Comparison of ENCODE assay signal across 9 cellular contexts in the genomic region with DNA sequence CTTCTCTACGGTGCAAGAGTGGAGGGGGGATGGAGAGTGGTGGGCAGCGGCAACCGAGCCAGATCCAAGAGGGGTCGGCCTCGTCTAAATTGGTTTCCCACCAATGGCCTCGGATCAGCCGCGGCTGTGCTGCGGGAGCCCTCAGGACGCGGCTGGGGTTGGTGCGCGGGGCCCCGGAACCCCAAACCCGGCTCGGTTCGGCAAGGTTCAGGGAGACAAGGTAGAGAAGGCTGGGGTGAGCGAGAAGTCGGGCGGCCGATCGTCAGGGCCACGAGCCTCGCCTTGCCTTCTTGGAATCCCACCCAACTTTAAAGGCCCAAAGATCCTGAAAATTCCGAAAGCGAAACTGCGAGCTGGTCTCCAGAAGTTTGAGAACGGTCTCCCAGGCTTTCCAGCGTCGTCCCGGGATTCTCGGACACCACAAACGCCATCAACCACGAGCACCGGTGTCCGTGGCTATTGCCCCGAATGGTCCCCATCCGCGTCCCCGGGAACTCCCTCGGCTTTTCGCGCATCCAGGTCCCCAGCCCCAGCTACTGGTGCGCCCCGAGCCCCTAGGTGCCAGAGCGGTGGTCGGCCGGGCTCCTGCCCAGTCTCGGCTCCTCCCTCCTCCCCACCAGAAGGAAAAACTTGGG. TPM values are rescaled to one million over a fixed set of nuclear protein-coding genes. Genes with fewer than 3 reads are reported as not detected.
A peak's percentile ranks its signal among the peaks of the same experiment; 100 is the strongest.
DNase-seq lines count a peak whose midpoint lies in the region; ATAC-seq and TF ChIP-seq lines count a peak whose summit lies in the region.
"Had no signal": no experiment of that assay in that cellular context is flagged by ENCODE, and none has a peak within 500 bp of the region (broad histone marks: within the 10 kb centered on the region; RNA-seq: fewer than 3 reads in every experiment).

No MANE protein-coding gene starts in this region.

- DNase-seq in HL-60 (ENCODE audit: low read depth in 1 of 2, low spot score in 1 of 2) (no peak), immature natural killer cell (peak in 1 of 3 donors; percentile 10), spleen (peak; percentile 78), SHP77 (lab: John Stamatoyannopoulos, UW) (no peak), NCI-H345 (lab: John Stamatoyannopoulos, UW) (no peak), 8988T (no peak)
- DNase-seq: NCI-H1417 treated with DMSO at 0.1 percent for 48 hours had no signal

- peaks cover 13 to 96% (median 47%) of the 10 kb centered on the region in 6 donors for H3K4me1 ChIP-seq in spleen

- no peak for ATAC-seq in GM19351 (IDR thresholded peaks at IDR 0.05; ENCODE audit: unreplicated experiment)

- no peak for TF ChIP-seq CTCF in HL-60 (IDR thresholded peaks at IDR 0.05; ENCODE audit: insufficient read depth, low read length)
- TF ChIP-seq CTCF in spleen (IDR thresholded peaks at IDR 0.05 in 8 of 11, conservative IDR thresholded peaks at IDR 0.05 in 3 of 11) = no peak

- H3K36me3 ChIP-seq in spleen = no peaks in the 10 kb centered on the region

- H3K4me3 ChIP-seq in HL-60 (replicated peaks; ENCODE audit: insufficient read depth, low read length) = peak overlapping the region; percentile 63; the same call in 1 of the 2 replicates
- H3K4me3 ChIP-seq in spleen = peak overlapping the region; percentile 62 to 94 (median 82)

- no peak for TF ChIP-seq POLR2A in spleen (IDR thresholded peaks at IDR 0.05)

- H3K27ac ChIP-seq in HL-60 (replicated peaks) (no peak overlapping the region), angular gyrus (ENCODE audit: low read depth, low read length) (peak overlapping the region; percentile 45), spleen (peak overlapping the region in 7 of 8 donors; percentile 4 to 87 (median 86))

- intact Hi-C loops in spleen (cut with DNase I; ENCODE audit: low total_unique reads) = loop anchor here (10.0 kb wide), 1 partner anchor 143 kb away; no protein-coding TSS in a partner anchor

- H3K27me3 ChIP-seq in HL-60 (ENCODE audit: insufficient read depth, poor library complexity, severe bottlenecking) = no peaks in the 10 kb centered on the region
- peaks cover 0 to 34% (median 13%) of the 10 kb centered on the region in 7 donors for H3K27me3 ChIP-seq in spleen (replicated peaks in 1 of 7)

- peaks cover 65 to 88% of the 10 kb centered on the region in 2 donors for H3K4me1 Mint-ChIP-seq in immature natural killer cell

- peaks cover 0 to 4% (median 0%) of the 10 kb centered on the region in 3 donors for H3K36me3 Mint-ChIP-seq in immature natural killer cell

- no peaks in the 10 kb centered on the region for H3K9me3 ChIP-seq in spleen

- 9 to 39% (median 20%) methylated on average over 31 to 49 of the region's 49 CpGs for WGBS in spleen, 5 donors

- peaks cover 18 to 30% (median 27%) of the 10 kb centered on the region in 3 donors for H3K27me3 Mint-ChIP-seq in immature natural killer cell (ENCODE audit: low read depth in 3 of 3)

- H3K9me3 Mint-ChIP-seq in immature natural killer cell = no peaks in the 10 kb centered on the region

- H3K27ac Mint-ChIP-seq in immature natural killer cell = peak overlapping the region; percentile 12 to 87 (median 80)

- peak overlapping the region; percentile 91 to 99 (median 93) for H3K4me3 Mint-ChIP-seq in immature natural killer cell

RNA-seq across cellular contexts. Expression of gene SFMBT2, which starts 3.3 kb away (rescaled TPM):
- polyA plus RNA-seq in immature natural killer cell (1 to 10 TPM; 1.5 to 9.8 (median 3.1) TPM), spleen (1 to 10 TPM; 4.4 to 6.2 (median 6.0) TPM)
- 10 to 100 TPM; 28.4 to 47.7 (median 38.8) TPM for total RNA-seq in spleen
